In genomic region chr5:96752341-96753016, GRCh38 we compare ENCODE assay signal across 8 cellular contexts. TPM values are rescaled to one million over a fixed set of nuclear protein-coding genes. Genes with fewer than 3 reads are reported as not detected.
DNase-seq lines count a peak whose midpoint lies in the region; ATAC-seq and TF ChIP-seq lines count a peak whose summit lies in the region.

No MANE protein-coding gene starts in this region.

- H3K27me3 Mint-ChIP-seq in GM23338 (ENCODE audit: insufficient read depth, low read depth, poor library complexity) (no peaks in the 10 kb centered on the region), immature natural killer cell (ENCODE audit: low read depth in 3 of 3) (peaks cover 0 to 1% (median 0%) of the 10 kb centered on the region in 3 donors)

- H3K4me1 ChIP-seq in GM23338 (ENCODE audit: insufficient read depth) = no peaks in the 10 kb centered on the region

- H3K36me3 ChIP-seq in GM23338 (ENCODE audit: insufficient read depth) = no peaks in the 10 kb centered on the region; the same call in 1 of the 2 replicates

- H2AFZ ChIP-seq in GM23338 = no peak overlapping the region

- H3K4me3 Mint-ChIP-seq in GM23338 (no peak overlapping the region), immature natural killer cell (no peak overlapping the region)

- no peak overlapping the region for H3K27ac ChIP-seq in GM23338 (ENCODE audit: low read depth)

- peak; percentile 62 for DNase-seq in COR-L47 (lab: John Stamatoyannopoulos, UW)
- DNase-seq in GM23338 (ENCODE audit: low spot score) = peak; percentile 85
- DNase-seq in NCI-H69 (lab: John Stamatoyannopoulos, UW) = peak; percentile 82
- DNase-seq in astrocyte of the hippocampus (ENCODE audit: low read depth, low spot score) = peak; percentile 76
- DNase-seq in immature natural killer cell = peak; percentile 48 to 63 (median 60)
- peak; percentile 35 for DNase-seq in stromal cell of bone marrow (ENCODE audit: low read depth)
- no peak for DNase-seq in T1000 (lab: John Stamatoyannopoulos, UW)

- peak; percentile 59 to 61 for TF ChIP-seq CTCF in GM23338 (conservative IDR thresholded peaks at IDR 0.05; ENCODE audit: low read depth in 2 of 2)

- H3K27me3 ChIP-seq in GM23338 (ENCODE audit: insufficient read depth) = no peaks in the 10 kb centered on the region

- no peak overlapping the region for H3K27ac Mint-ChIP-seq in GM23338
- H3K27ac Mint-ChIP-seq in immature natural killer cell = peak overlapping the region in 1 of 6 donors; percentile 39

- ATAC-seq in GM23338 (no peak), HG02798 (IDR thresholded peaks at IDR 0.05; ENCODE audit: poor library complexity, unreplicated experiment) (no peak)

- H3K9me2 ChIP-seq in GM23338 (ENCODE audit: insufficient read depth) = no peaks in the 10 kb centered on the region

- H3K9me3 Mint-ChIP-seq in GM23338 (no peaks in the 10 kb centered on the region), immature natural killer cell (no peaks in the 10 kb centered on the region)

- H3K36me3 Mint-ChIP-seq in GM23338 (ENCODE audit: low read depth) (peaks cover 4% of the 10 kb centered on the region; the same call in 1 of the 3 replicates), immature natural killer cell (peaks cover 24 to 51% (median 35%) of the 10 kb centered on the region in 3 donors)

- no peaks in the 10 kb centered on the region for H4K20me1 ChIP-seq in GM23338 (replicated peaks; ENCODE audit: insufficient read depth)

- no peaks in the 10 kb centered on the region for H3K79me2 ChIP-seq in GM23338 (replicated peaks; ENCODE audit: insufficient read depth)

- H3K4me3 ChIP-seq in GM23338 = no peak overlapping the region

- no peaks in the 10 kb centered on the region for H3F3A ChIP-seq in GM23338 (replicated peaks; ENCODE audit: low read depth)

- no peaks in the 10 kb centered on the region for H3K4me1 Mint-ChIP-seq in GM23338
- H3K4me1 Mint-ChIP-seq in immature natural killer cell = no peaks in the 10 kb centered on the region

- H3K4me2 ChIP-seq in GM23338 = no peak overlapping the region

TF ChIP-seq in GM23338, 12 proteins besides CTCF, POLR2A, EP300 and RAD21:
- TF ChIP-seq CREB1 (CRISPR knock-in tag; IDR thresholded peaks at IDR 0.05; ENCODE audit: low read depth) = no peak
- TF ChIP-seq ETS1 (IDR thresholded peaks at IDR 0.05) = no peak
- no peak for TF ChIP-seq EZH2 (IDR thresholded peaks at IDR 0.05; ENCODE audit: low read depth, unreplicated experiment)
- no peak for TF ChIP-seq STAT1 (IDR thresholded peaks at IDR 0.05; ENCODE audit: unreplicated experiment)
- TF ChIP-seq ZNF462 (CRISPR knock-in tag; IDR thresholded peaks at IDR 0.05) = no peak
- no peak for TF ChIP-seq POLR2AphosphoS5 (IDR thresholded peaks at IDR 0.05; ENCODE audit: low read depth)
- TF ChIP-seq JUNB (IDR thresholded peaks at IDR 0.05; ENCODE audit: unreplicated experiment) = no peak
- TF ChIP-seq REST (IDR thresholded peaks at IDR 0.05; ENCODE audit: unreplicated experiment) = no peak
- no peak for TF ChIP-seq NANOG (IDR thresholded peaks at IDR 0.05; ENCODE audit: borderline replicate concordance)

RNA-seq across cellular contexts. Expression of gene ERAP1, which starts 55.3 kb away (rescaled TPM):
- 14.1 and 16.5 TPM in 2 replicates for total RNA-seq in GM23338 (2014; rRNA removed; shearing (Covaris generic))
- 9.8 and 9.9 TPM in 2 replicates for polyA plus RNA-seq in GM23338 (2016; fragmentation: Nextera tagmentation; extraction: Ambion mirVana)
- polyA plus RNA-seq in immature natural killer cell = 10 to 100 TPM; 44.5 to 81.3 (median 70.8) TPM
